In genomic region chr3:157755254-157755653, GRCh38 we compare ENCODE assay signal across 1 cellular context.
TF ChIP-seq lines count a peak whose summit lies in the region.

No MANE protein-coding gene starts in this region.

TF ChIP-seq in H1, 55 proteins besides CTCF, POLR2A, EP300 and RAD21 (continued from another document):
- TF ChIP-seq EGR1 (IDR thresholded peaks at IDR 0.05; ENCODE audit: borderline replicate concordance, low read depth, low read length) (no peak), POLR2AphosphoS5 (IDR thresholded peaks at IDR 0.05; ENCODE audit: low read depth, low read length) (no peak), TAF7 (optimal IDR thresholded peaks at IDR 0.05; ENCODE audit: borderline replicate concordance, low read depth, low read length) (no peak), SIN3A (conservative IDR thresholded peaks at IDR 0.05 in 1 of 2, IDR thresholded peaks at IDR 0.05 in 1 of 2; ENCODE audit: low read depth in 1 of 2, low read length in 2 of 2) (no peak), RBBP5 (IDR thresholded peaks at IDR 0.05; ENCODE audit: borderline replicate concordance, low read depth, low read length) (no peak), NANOG (IDR thresholded peaks at IDR 0.05; ENCODE audit: insufficient read depth, low read depth, low read length, poor library complexity, severe bottlenecking) (no peak), PHF8 (conservative IDR thresholded peaks at IDR 0.05; ENCODE audit: low read depth, low read length) (no peak), SIX5 (IDR thresholded peaks at IDR 0.05; ENCODE audit: low read depth, low read length) (no peak), KDM5A (IDR thresholded peaks at IDR 0.05; ENCODE audit: low read length) (no peak)
